In genomic region chr1:193927550-193927949, GRCh38 we compare ENCODE assay signal across 1 cellular context.
TF ChIP-seq lines count a peak whose summit lies in the region.

No MANE protein-coding gene starts in this region.

TF ChIP-seq in HCT116, 20 proteins besides CTCF, POLR2A, EP300 and RAD21 (continued from another document):
- TF ChIP-seq ZBTB33 (IDR thresholded peaks at IDR 0.05; ENCODE audit: extremely low read depth, insufficient replicate concordance, low read length): no peak
